Comparison of ENCODE assay signal across 1 cellular context in the genomic region with DNA sequence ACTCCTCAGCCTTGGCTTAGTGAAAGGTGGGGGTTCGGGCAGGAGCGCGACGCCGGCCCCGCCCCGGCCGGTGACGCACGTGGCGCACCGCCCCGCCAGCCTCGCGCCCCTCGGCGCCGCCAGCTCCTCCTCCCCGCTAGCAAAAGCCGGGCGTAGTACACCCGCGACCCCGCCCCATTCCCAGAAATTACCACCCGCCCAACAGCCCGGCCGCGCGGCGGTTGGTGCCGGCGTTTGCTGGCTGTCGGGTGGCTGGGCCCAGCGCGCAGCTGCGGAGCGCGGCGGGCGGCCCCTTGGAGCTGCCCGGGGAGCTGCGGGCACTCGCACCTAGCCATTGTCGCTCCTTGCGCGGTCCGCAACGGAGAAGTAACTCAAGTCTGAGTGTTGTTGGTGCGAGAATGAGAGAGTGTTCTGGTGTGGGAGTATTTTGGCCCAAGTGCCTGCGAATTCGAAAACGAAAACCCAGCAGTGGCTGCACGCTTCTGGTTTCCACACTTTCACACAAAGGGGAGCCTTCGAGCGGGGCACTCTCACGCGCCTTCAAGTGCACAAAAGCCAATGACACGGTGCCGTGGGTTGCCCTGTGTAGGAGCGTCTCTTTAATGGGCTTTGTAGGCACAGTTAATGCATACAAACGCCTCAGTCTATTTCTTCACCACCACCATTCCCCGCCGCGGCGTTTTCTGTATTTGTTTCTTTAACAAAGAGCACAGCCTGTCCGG.
TF ChIP-seq lines count a peak whose summit lies in the region.

No MANE protein-coding gene starts in this region.

TF ChIP-seq in K562, 482 proteins besides CTCF, POLR2A, EP300 and RAD21 (continued from another document and continues in another):
- TF ChIP-seq JUNB (CRISPR knock-in tag; conservative IDR thresholded peaks at IDR 0.05), result no peak
- TF ChIP-seq HBP1 (CRISPR knock-in tag; IDR thresholded peaks at IDR 0.05), result no peak
- TF ChIP-seq, protein P1, sequence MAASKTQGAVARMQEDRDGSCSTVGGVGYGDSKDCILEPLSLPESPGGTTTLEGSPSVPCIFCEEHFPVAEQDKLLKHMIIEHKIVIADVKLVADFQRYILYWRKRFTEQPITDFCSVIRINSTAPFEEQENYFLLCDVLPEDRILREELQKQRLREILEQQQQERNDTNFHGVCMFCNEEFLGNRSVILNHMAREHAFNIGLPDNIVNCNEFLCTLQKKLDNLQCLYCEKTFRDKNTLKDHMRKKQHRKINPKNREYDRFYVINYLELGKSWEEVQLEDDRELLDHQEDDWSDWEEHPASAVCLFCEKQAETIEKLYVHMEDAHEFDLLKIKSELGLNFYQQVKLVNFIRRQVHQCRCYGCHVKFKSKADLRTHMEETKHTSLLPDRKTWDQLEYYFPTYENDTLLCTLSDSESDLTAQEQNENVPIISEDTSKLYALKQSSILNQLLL (CRISPR knock-in tag; IDR thresholded peaks at IDR 0.05; ENCODE audit: borderline replicate concordance), result no peak
- TF ChIP-seq NFIX (CRISPR knock-in tag; IDR thresholded peaks at IDR 0.05; ENCODE audit: low read depth), result no peak
- TF ChIP-seq FOXO4 (CRISPR knock-in tag; IDR thresholded peaks at IDR 0.05), result no peak
- peak; percentile 80; the same call in 1 of the 2 replicates for TF ChIP-seq CGGBP1 (CRISPR knock-in tag; IDR thresholded peaks at IDR 0.05)
- no peak for TF ChIP-seq PHB2 (IDR thresholded peaks at IDR 0.05; ENCODE audit: low read depth)
- no peak for TF ChIP-seq ETV1 (tag; conservative IDR thresholded peaks at IDR 0.05; ENCODE audit: low read depth)
- TF ChIP-seq KHSRP (IDR thresholded peaks at IDR 0.05), result no peak
- peak; percentile 67 for TF ChIP-seq PRPF4 (IDR thresholded peaks at IDR 0.05; ENCODE audit: insufficient read depth, low read depth, low read length, poor library complexity, severe bottlenecking)
- TF ChIP-seq KLF1 (tag; IDR thresholded peaks at IDR 0.05), result no peak
- TF ChIP-seq RHOXF2B (CRISPR knock-in tag; conservative IDR thresholded peaks at IDR 0.05), result no peak
- TF ChIP-seq MYC (IDR thresholded peaks at IDR 0.05; ENCODE audit: low read depth, low read length), result peak; percentile 80; the same call in 1 of the 2 replicates
- TF ChIP-seq MYC (CRISPR knock-in tag; IDR thresholded peaks at IDR 0.05; ENCODE audit: borderline replicate concordance, low read depth), result peak; percentile 78; the same call in 1 of the 2 replicates
- TF ChIP-seq, protein P2, sequence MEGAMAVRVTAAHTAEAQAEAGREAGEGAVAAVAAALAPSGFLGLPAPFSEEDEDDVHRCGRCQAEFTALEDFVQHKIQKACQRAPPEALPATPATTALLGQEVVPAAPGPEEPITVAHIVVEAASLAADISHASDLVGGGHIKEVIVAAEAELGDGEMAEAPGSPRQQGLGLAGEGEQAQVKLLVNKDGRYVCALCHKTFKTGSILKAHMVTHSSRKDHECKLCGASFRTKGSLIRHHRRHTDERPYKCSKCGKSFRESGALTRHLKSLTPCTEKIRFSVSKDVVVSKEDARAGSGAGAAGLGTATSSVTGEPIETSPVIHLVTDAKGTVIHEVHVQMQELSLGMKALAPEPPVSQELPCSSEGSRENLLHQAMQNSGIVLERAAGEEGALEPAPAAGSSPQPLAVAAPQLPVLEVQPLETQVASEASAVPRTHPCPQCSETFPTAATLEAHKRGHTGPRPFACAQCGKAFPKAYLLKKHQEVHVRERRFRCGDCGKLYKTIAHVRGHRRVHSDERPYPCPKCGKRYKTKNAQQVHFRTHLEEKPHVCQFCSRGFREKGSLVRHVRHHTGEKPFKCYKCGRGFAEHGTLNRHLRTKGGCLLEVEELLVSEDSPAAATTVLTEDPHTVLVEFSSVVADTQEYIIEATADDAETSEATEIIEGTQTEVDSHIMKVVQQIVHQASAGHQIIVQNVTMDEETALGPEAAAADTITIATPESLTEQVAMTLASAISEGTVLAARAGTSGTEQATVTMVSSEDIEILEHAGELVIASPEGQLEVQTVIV (CRISPR knock-in tag; IDR thresholded peaks at IDR 0.05; ENCODE audit: borderline replicate concordance), result no peak
- TF ChIP-seq EZH2 (IDR thresholded peaks at IDR 0.05; ENCODE audit: borderline replicate concordance, low read depth, low read length), result no peak
- TF ChIP-seq ETV6 (IDR thresholded peaks at IDR 0.05; ENCODE audit: borderline replicate concordance in 1 of 2, low read depth in 2 of 2, low read length in 1 of 2), result no peak
- no peak; the same call in 1 of the 2 replicates for TF ChIP-seq ETV6 (CRISPR knock-in tag; IDR thresholded peaks at IDR 0.05; ENCODE audit: borderline replicate concordance)
- TF ChIP-seq KDM4B (IDR thresholded peaks at IDR 0.05; ENCODE audit: borderline replicate concordance in 2 of 2, low read depth in 1 of 2), result 0 out of 4 replicates have a peak, but pooled peaks of 1 of the 2 experiments have one; percentile 7
- TF ChIP-seq RNF2 (IDR thresholded peaks at IDR 0.05), result peak; percentile 81
- 0 out of 2 replicates have a peak, but pooled peaks have one; percentile 59 for TF ChIP-seq SMAD4 (CRISPR knock-in tag; conservative IDR thresholded peaks at IDR 0.05)
- no peak for TF ChIP-seq BRCA1 (IDR thresholded peaks at IDR 0.05)
- TF ChIP-seq BRCA1 (CRISPR knock-in tag; IDR thresholded peaks at IDR 0.05), result no peak
- peak; percentile 51; the same call in 1 of the 2 replicates for TF ChIP-seq TOE1 (IDR thresholded peaks at IDR 0.05; ENCODE audit: borderline replicate concordance)
- TF ChIP-seq TOE1 (CRISPR knock-in tag; IDR thresholded peaks at IDR 0.05; ENCODE audit: borderline replicate concordance, low read depth), result no peak
- TF ChIP-seq TEAD1 (CRISPR knock-in tag; IDR thresholded peaks at IDR 0.05), result no peak
- no peak for TF ChIP-seq ZNF23 (CRISPR knock-in tag; IDR thresholded peaks at IDR 0.05)
- peak; percentile 83 for TF ChIP-seq POLR2H (tag; IDR thresholded peaks at IDR 0.05; ENCODE audit: low read depth)
- TF ChIP-seq SMARCE1 (IDR thresholded peaks at IDR 0.05), result 0 out of 2 replicates have a peak, but pooled peaks have one; percentile 48
- TF ChIP-seq, protein P3, sequence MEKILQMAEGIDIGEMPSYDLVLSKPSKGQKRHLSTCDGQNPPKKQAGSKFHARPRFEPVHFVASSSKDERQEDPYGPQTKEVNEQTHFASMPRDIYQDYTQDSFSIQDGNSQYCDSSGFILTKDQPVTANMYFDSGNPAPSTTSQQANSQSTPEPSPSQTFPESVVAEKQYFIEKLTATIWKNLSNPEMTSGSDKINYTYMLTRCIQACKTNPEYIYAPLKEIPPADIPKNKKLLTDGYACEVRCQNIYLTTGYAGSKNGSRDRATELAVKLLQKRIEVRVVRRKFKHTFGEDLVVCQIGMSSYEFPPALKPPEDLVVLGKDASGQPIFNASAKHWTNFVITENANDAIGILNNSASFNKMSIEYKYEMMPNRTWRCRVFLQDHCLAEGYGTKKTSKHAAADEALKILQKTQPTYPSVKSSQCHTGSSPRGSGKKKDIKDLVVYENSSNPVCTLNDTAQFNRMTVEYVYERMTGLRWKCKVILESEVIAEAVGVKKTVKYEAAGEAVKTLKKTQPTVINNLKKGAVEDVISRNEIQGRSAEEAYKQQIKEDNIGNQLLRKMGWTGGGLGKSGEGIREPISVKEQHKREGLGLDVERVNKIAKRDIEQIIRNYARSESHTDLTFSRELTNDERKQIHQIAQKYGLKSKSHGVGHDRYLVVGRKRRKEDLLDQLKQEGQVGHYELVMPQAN (IDR thresholded peaks at IDR 0.05; ENCODE audit: borderline replicate concordance), result peak; percentile 26; the same call in 1 of the 2 replicates
- TF ChIP-seq ZKSCAN3 (CRISPR knock-in tag; IDR thresholded peaks at IDR 0.05), result no peak
- no peak for TF ChIP-seq ZNF212 (CRISPR knock-in tag; IDR thresholded peaks at IDR 0.05)
- TF ChIP-seq, protein P4, sequence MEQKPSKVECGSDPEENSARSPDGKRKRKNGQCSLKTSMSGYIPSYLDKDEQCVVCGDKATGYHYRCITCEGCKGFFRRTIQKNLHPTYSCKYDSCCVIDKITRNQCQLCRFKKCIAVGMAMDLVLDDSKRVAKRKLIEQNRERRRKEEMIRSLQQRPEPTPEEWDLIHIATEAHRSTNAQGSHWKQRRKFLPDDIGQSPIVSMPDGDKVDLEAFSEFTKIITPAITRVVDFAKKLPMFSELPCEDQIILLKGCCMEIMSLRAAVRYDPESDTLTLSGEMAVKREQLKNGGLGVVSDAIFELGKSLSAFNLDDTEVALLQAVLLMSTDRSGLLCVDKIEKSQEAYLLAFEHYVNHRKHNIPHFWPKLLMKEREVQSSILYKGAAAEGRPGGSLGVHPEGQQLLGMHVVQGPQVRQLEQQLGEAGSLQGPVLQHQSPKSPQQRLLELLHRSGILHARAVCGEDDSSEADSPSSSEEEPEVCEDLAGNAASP (IDR thresholded peaks at IDR 0.05), result no peak
- TF ChIP-seq, protein P5, sequence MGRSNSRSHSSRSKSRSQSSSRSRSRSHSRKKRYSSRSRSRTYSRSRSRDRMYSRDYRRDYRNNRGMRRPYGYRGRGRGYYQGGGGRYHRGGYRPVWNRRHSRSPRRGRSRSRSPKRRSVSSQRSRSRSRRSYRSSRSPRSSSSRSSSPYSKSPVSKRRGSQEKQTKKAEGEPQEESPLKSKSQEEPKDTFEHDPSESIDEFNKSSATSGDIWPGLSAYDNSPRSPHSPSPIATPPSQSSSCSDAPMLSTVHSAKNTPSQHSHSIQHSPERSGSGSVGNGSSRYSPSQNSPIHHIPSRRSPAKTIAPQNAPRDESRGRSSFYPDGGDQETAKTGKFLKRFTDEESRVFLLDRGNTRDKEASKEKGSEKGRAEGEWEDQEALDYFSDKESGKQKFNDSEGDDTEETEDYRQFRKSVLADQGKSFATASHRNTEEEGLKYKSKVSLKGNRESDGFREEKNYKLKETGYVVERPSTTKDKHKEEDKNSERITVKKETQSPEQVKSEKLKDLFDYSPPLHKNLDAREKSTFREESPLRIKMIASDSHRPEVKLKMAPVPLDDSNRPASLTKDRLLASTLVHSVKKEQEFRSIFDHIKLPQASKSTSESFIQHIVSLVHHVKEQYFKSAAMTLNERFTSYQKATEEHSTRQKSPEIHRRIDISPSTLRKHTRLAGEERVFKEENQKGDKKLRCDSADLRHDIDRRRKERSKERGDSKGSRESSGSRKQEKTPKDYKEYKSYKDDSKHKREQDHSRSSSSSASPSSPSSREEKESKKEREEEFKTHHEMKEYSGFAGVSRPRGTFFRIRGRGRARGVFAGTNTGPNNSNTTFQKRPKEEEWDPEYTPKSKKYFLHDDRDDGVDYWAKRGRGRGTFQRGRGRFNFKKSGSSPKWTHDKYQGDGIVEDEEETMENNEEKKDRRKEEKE (IDR thresholded peaks at IDR 0.05; ENCODE audit: borderline replicate concordance in 1 of 2, control insufficient read depth in 1 of 2, low read depth in 2 of 2, low read length in 1 of 2), result no peak; a peak in 1 of 4 replicates
- TF ChIP-seq, protein P6, sequence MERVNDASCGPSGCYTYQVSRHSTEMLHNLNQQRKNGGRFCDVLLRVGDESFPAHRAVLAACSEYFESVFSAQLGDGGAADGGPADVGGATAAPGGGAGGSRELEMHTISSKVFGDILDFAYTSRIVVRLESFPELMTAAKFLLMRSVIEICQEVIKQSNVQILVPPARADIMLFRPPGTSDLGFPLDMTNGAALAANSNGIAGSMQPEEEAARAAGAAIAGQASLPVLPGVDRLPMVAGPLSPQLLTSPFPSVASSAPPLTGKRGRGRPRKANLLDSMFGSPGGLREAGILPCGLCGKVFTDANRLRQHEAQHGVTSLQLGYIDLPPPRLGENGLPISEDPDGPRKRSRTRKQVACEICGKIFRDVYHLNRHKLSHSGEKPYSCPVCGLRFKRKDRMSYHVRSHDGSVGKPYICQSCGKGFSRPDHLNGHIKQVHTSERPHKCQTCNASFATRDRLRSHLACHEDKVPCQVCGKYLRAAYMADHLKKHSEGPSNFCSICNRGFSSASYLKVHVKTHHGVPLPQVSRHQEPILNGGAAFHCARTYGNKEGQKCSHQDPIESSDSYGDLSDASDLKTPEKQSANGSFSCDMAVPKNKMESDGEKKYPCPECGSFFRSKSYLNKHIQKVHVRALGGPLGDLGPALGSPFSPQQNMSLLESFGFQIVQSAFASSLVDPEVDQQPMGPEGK (CRISPR knock-in tag; IDR thresholded peaks at IDR 0.05; ENCODE audit: borderline replicate concordance), result no peak
- 0 out of 4 replicates have a peak, but pooled peaks of 1 of the 2 experiments have one; percentile 60 for TF ChIP-seq ARNT (IDR thresholded peaks at IDR 0.05)
- TF ChIP-seq MAFF (IDR thresholded peaks at IDR 0.05; ENCODE audit: low read length), result no peak
- peak; percentile 88; the same call in 1 of the 2 replicates for TF ChIP-seq PML (IDR thresholded peaks at IDR 0.05; ENCODE audit: low read length)
- 0 out of 2 replicates have a peak, but pooled peaks have one; percentile 38 for TF ChIP-seq SIN3B (IDR thresholded peaks at IDR 0.05; ENCODE audit: low read depth)
- TF ChIP-seq CBX1 (IDR thresholded peaks at IDR 0.05; ENCODE audit: low read depth), result no peak; the same call in 1 of the 2 replicates
- TF ChIP-seq GTF2A2 (tag; IDR thresholded peaks at IDR 0.05), result no peak
- peak in 1 of 2 experiments; percentile 42; a peak in 1 of 4 replicates for TF ChIP-seq FOXA3 (CRISPR knock-in tag; conservative IDR thresholded peaks at IDR 0.05 in 1 of 2, IDR thresholded peaks at IDR 0.05 in 1 of 2)
- peak; percentile 68 for TF ChIP-seq E2F1 (CRISPR knock-in tag; IDR thresholded peaks at IDR 0.05)
- no peak for TF ChIP-seq SMAD3 (CRISPR knock-in tag; conservative IDR thresholded peaks at IDR 0.05)
